In the genomic region with DNA sequence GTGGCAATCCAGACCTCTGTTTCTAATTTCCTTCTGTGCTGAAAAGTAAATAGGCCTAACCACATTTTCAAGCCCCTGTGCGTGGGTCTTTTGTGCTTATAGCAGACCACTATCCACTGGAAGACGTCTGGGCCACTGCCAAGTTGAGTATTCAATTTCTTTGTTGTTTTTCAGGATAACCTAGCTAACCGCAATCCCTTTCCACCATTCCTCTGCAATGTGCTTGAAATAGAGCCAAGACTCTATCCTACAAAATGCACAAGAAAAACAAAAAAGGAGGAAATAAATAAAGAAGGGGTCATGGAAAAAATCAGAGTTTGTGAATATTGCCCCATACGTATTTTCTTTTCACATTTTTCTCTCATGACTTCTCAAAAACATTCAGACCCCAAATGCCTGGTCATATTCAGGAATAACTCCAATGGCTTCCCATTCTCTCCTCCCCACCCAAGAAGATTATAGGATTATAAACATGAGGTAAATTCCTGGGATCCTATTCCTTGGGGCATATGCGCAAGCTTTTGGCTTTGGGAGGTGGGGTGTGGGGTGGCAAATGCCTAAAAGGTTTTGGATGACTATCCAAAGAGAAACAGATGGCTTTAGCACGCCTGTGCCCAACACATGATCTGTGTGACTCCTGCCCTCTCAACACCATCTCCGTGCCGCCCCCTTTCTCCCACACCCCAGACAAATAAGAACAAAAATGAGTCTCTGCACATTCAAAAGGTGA, we compare ENCODE assay signal across 13 cellular contexts.
DNase-seq lines count a peak whose midpoint lies in the region; ATAC-seq and TF ChIP-seq lines count a peak whose summit lies in the region.
"Had no signal": no experiment of that assay in that cellular context is flagged by ENCODE, and none has a peak within 500 bp of the region (broad histone marks: within the 10 kb centered on the region; RNA-seq: fewer than 3 reads in every experiment).

No MANE protein-coding gene starts in this region.

- DNase-seq in BJ (ENCODE audit: low read depth) (peak; percentile 98), MG63 (peak; percentile 91), astrocyte of the hippocampus (ENCODE audit: low read depth, low spot score) (peak; percentile 98)
- no peak for DNase-seq in activated effector memory CD4-positive, alpha-beta T cell treated with Interleukin-2 at 50 U/mL for 16 hours
- DNase-seq: COR-L47; MM.1S; naive thymus-derived CD4-positive, alpha-beta T cell; stimulated activated CD4-positive, alpha-beta T cell treated with anti-CD3 and anti-CD28 coated beads, Interleukin-1b, Interleukin-23, amount 100 ng/mL, for 48 hours had no signal

- peaks cover 9 to 60% (median 36%) of the 10 kb centered on the region in 4 donors for H3K4me1 ChIP-seq in liver (ENCODE audit: control insufficient read depth in 4 of 4, insufficient read depth in 4 of 4, low read length in 3 of 4)

- ATAC-seq in HG03159 (IDR thresholded peaks at IDR 0.05; ENCODE audit: unreplicated experiment) (no peak), GM21360 (IDR thresholded peaks at IDR 0.05; ENCODE audit: unreplicated experiment) (no peak), HG03196 (IDR thresholded peaks at IDR 0.05; ENCODE audit: unreplicated experiment) (no peak)
- ATAC-seq: naive thymus-derived CD4-positive, alpha-beta T cell had no signal

- H3K36me3 ChIP-seq in BJ (ENCODE audit: control insufficient read depth, insufficient read depth, low read length) (no peaks in the 10 kb centered on the region), MG63 (no peaks in the 10 kb centered on the region), liver (ENCODE audit: control insufficient read depth in 4 of 4, insufficient read depth in 3 of 4, low read depth in 1 of 4, low read length in 3 of 4) (no peaks in the 10 kb centered on the region)

- CTCF ChIA-PET in BJ (lab: Yijun Ruan, JAX) = interaction anchor here (0.7 to 1.4 kb wide), 7 partner anchors 10 to 655 kb away, joined by 3 to 5 read pairs (median 3); a partner anchor contains a TSS

- TF ChIP-seq CTCF in BJ (IDR thresholded peaks at IDR 0.05; ENCODE audit: insufficient read depth, low read depth, low read length) (no peak), liver (IDR thresholded peaks at IDR 0.05; ENCODE audit: low read depth, low read length, missing input control) (no peak)

- H3K27me3 ChIP-seq in BJ (ENCODE audit: control insufficient read depth, insufficient read depth, low read length) (no peaks in the 10 kb centered on the region), MG63 (no peaks in the 10 kb centered on the region), liver (ENCODE audit: control insufficient read depth in 4 of 4, insufficient read depth in 4 of 4, low read length in 3 of 4) (no peaks in the 10 kb centered on the region)

- H3K9ac ChIP-seq in liver (ENCODE audit: low read depth in 1 of 2, low read length in 2 of 2) = no peak overlapping the region

- 87% methylated on average over 8 of the region's 8 CpGs for WGBS in liver

- H3K9me3 ChIP-seq in MG63 = peaks cover 5% of the 10 kb centered on the region
- H3K9me3 ChIP-seq in liver (ENCODE audit: control insufficient read depth in 4 of 4, low read length in 3 of 4) = no peaks in the 10 kb centered on the region

- peak overlapping the region; percentile 77 to 86 for H3K27ac ChIP-seq in liver (ENCODE audit: low read depth in 1 of 2, low read length in 2 of 2)
- H3K27ac ChIP-seq: coronary artery had no signal

- POLR2A ChIA-PET in BJ (lab: Charles Lee) = interaction anchor here (0.5 to 3.7 kb wide), 14 partner anchors 12 to 220 kb away, joined by 3 to 60 read pairs (median 4); a partner anchor contains a TSS

- TF ChIP-seq RAD21 in liver (IDR thresholded peaks at IDR 0.05) = no peak

- no peak overlapping the region for H3K4me3 ChIP-seq in BJ (ENCODE audit: low read depth, low read length)
- no peak overlapping the region for H3K4me3 ChIP-seq in MG63
- H3K4me3 ChIP-seq in liver (ENCODE audit: low read depth in 1 of 3, low read length in 3 of 3) = no peak overlapping the region
- H3K4me3 ChIP-seq: coronary artery had no signal

TF ChIP-seq in liver, 16 proteins besides CTCF, POLR2A, EP300 and RAD21:
- TF ChIP-seq EGR1 (IDR thresholded peaks at IDR 0.05; ENCODE audit: low read depth in 2 of 2) (no peak), FOXA1 (IDR thresholded peaks at IDR 0.05) (no peak), YY1 (IDR thresholded peaks at IDR 0.05) (no peak), NR2F2 (IDR thresholded peaks at IDR 0.05) (no peak), TAF1 (conservative IDR thresholded peaks at IDR 0.05) (no peak), JUND (IDR thresholded peaks at IDR 0.05) (no peak), RXRA (IDR thresholded peaks at IDR 0.05) (no peak), FOXA2 (IDR thresholded peaks at IDR 0.05) (no peak), SP1 (IDR thresholded peaks at IDR 0.05) (no peak), HNF4A (conservative IDR thresholded peaks at IDR 0.05) (no peak)
- TF ChIP-seq, protein P1, sequence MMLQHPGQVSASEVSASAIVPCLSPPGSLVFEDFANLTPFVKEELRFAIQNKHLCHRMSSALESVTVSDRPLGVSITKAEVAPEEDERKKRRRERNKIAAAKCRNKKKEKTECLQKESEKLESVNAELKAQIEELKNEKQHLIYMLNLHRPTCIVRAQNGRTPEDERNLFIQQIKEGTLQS (IDR thresholded peaks at IDR 0.05) = no peak
- TF ChIP-seq, protein P2, sequence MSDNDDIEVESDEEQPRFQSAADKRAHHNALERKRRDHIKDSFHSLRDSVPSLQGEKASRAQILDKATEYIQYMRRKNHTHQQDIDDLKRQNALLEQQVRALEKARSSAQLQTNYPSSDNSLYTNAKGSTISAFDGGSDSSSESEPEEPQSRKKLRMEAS (IDR thresholded peaks at IDR 0.05) = no peak
